In the genomic region with DNA sequence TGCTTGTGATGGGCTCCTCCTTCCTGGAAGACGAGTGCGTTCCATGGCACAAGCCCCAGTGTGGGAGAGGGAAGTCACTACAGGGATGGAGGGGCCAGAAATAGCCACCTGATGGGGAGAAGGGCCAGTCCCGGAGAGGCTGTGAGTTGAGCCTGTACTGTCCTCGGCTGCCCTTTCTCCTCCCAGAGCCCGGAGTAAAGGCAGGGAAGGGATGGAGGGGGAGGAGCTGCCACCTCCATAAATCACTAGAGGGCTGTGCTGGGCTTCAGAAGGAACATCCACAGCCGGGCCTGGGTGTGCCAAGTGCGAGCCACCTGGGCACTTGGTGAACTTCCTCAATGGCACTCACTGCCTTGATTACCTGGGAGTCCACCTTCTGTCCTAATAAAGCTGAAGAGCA, we compare ENCODE assay signal across 22 cellular contexts.
"Had no signal": no experiment of that assay in that cellular context is flagged by ENCODE, and none has a peak within 500 bp of the region (broad histone marks: within the 10 kb centered on the region; RNA-seq: fewer than 3 reads in every experiment).

No MANE protein-coding gene starts in this region.

- H3K36me3 ChIP-seq: breast epithelium, neutrophil had no signal

- ATAC-seq: gastroesophageal sphincter, left lobe of liver, natural killer cell, T-helper 17 cell had no signal

- H3K4me3 ChIP-seq: breast epithelium, gastroesophageal sphincter, sigmoid colon, smooth muscle cell, upper lobe of left lung had no signal

- DNase-seq: activated CD4-positive, alpha-beta T cell treated with anti-CD3 and anti-CD28 coated beads for 4 hours; activated CD4-positive, alpha-beta T cell treated with anti-CD3 and anti-CD28 coated beads, Interleukin-2, amount 50 U/mL, for 48 hours; activated CD4-positive, CD25-positive, alpha-beta regulatory T cell; activated CD8-positive, alpha-beta memory T cell treated with anti-CD3 and anti-CD28 coated beads, Interleukin-2, amount 50 U/mL, for 48 hours; activated naive CD4-positive, alpha-beta T cell treated with Interleukin-2 at 50 U/mL for 16 hours; activated naive CD8-positive, alpha-beta T cell treated with anti-CD3 and anti-CD28 coated beads for 36 hours; activated T-cell treated with anti-CD3 and anti-CD28 coated beads, Interleukin-2, amount 50 U/mL, for 48 hours; cerebellar nuclear complex; cortex of kidney; head of caudate nucleus; natural killer cell; sigmoid colon; stimulated activated CD4-positive, alpha-beta T cell treated with anti-CD3 and anti-CD28 coated beads, Interleukin-2, amount 100 ng/mL, for 48 hours; stimulated activated naive CD4-positive, alpha-beta T cell treated with Interleukin-2 at 50 U/mL for 16 hours; T-helper 17 cell; upper lobe of left lung had no signal

- H3K27ac ChIP-seq: breast epithelium, epithelial cell of prostate, gastroesophageal sphincter, neutrophil, upper lobe of left lung had no signal

- H3K9me3 ChIP-seq: breast epithelium, gastroesophageal sphincter, neutrophil, sigmoid colon, upper lobe of left lung had no signal

- H3K4me1 ChIP-seq: breast epithelium, upper lobe of left lung had no signal

- H3K27me3 ChIP-seq: breast epithelium, gastroesophageal sphincter, neutrophil, sigmoid colon, upper lobe of left lung had no signal

- H3K4me2 ChIP-seq: smooth muscle cell had no signal
